ENCODE assay signal across 22 cellular contexts in the genomic region with DNA sequence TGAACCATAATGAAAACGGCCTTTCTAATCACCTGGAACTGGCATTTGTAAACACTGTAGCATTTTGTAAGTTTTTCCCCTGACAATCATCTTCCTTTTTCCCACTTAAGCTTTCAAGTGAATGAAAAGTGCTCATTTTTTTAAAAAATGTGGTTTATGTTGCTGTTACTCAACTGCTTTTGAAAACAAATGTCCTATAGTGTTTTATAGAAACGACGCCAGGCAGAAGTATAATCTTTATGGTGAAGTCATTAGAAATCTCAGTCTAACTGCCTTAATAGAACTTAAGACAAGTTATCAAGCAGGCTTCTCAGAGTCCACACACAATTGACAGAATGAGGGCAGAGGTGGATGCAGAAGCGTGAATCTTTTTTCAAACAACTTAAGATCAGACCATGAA.
DNase-seq lines count a peak whose midpoint lies in the region; FAIRE-seq and TF ChIP-seq lines count a peak whose summit lies in the region.
"Had no signal": no experiment of that assay in that cellular context is flagged by ENCODE, and none has a peak within 500 bp of the region (broad histone marks: within the 10 kb centered on the region; RNA-seq: fewer than 3 reads in every experiment).

No MANE protein-coding gene starts in this region.

- H3F3A ChIP-seq in PC-9 (ENCODE audit: insufficient read depth, low read depth) = no peaks in the 10 kb centered on the region

- no peak overlapping the region for H3K4me2 ChIP-seq in PC-9
- H3K4me2 ChIP-seq: A549, BLaER1, GM23338 had no signal

- 16 to 53% (median 38%) methylated on average over 4 of the region's 4 CpGs for WGBS in small intestine, 3 donors

- DNase-seq in PC-9 (no peak), foreskin melanocyte (peak; percentile 58), small intestine (peak; percentile 47), WERI-Rb-1 (no peak)
- no peak for DNase-seq in activated T-cell treated with anti-CD3 and anti-CD28 coated beads, Interleukin-2, amount 50 U/mL, for 1 hour
- no peak for DNase-seq in activated naive CD4-positive, alpha-beta T cell treated with Interleukin-2 at 50 U/mL for 16 hours
- DNase-seq: 8988T; ACHN; CD4-positive, CD25-positive, alpha-beta regulatory T cell; CD8-positive, alpha-beta T cell; DMS 273 treated with DMSO at 0.1 percent for 48 hours; DMS79; EL; GF-D8; H9 had no signal

- BruUV-seq in PC-9 (replicated peaks; lab: Mats Ljungman, UMichigan) = no TSS peak

- H3K27ac ChIP-seq in PC-9 (no peak overlapping the region), small intestine (ENCODE audit: low read depth in 1 of 2, low read length in 1 of 2) (no peak overlapping the region), WERI-Rb-1 (no peak overlapping the region)
- H3K27ac ChIP-seq: A549, BLaER1, C4-2B had no signal

- no peak overlapping the region for H3K4me3 ChIP-seq in PC-9
- H3K4me3 ChIP-seq in small intestine (ENCODE audit: low read depth in 1 of 2, low read length in 2 of 2) = no peak overlapping the region
- H3K4me3 ChIP-seq in WERI-Rb-1 (ENCODE audit: low read depth, low read length) = no peak overlapping the region
- H3K4me3 ChIP-seq: A549, BLaER1, GM23338 had no signal

- CTCF ChIA-PET in PC-9 (lab: Charles Lee) = no interaction called here

- H3K36me3 ChIP-seq in PC-9 (ENCODE audit: low read depth) (no peaks in the 10 kb centered on the region), small intestine (ENCODE audit: control insufficient read depth in 2 of 2, insufficient read depth in 2 of 2, low read length in 2 of 2) (no peaks in the 10 kb centered on the region), WERI-Rb-1 (peaks cover 11% of the 10 kb centered on the region; the same call in 1 of the 2 replicates)

- POLR2A ChIA-PET in PC-9 (lab: Charles Lee; ENCODE audit: unreplicated experiment) = interaction anchor here (0.6 kb wide), 1 partner anchor 383 kb away, joined by 6 read pairs; no protein-coding TSS in a partner anchor

- H3K4me1 ChIP-seq in PC-9 (replicated peaks; ENCODE audit: insufficient read depth) = no peaks in the 10 kb centered on the region
- no peaks in the 10 kb centered on the region for H3K4me1 ChIP-seq in small intestine (ENCODE audit: control insufficient read depth in 2 of 2, insufficient read depth in 1 of 2, low read depth in 1 of 2, low read length in 1 of 2)
- H3K4me1 ChIP-seq: A549, BLaER1 had no signal

- H2AFZ ChIP-seq in PC-9 = 0 out of 2 replicates have a peak overlapping the region, but pooled peaks have one; percentile 52
- H2AFZ ChIP-seq: GM23338 had no signal

- no peaks in the 10 kb centered on the region for H3K9me3 ChIP-seq in PC-9 (ENCODE audit: insufficient read depth, low read depth)
- no peaks in the 10 kb centered on the region for H3K9me3 ChIP-seq in small intestine (ENCODE audit: control insufficient read depth, low read depth)
- no peaks in the 10 kb centered on the region for H3K9me3 ChIP-seq in WERI-Rb-1 (ENCODE audit: severe bottlenecking)
- H3K9me3 ChIP-seq: A549, BLaER1 had no signal

- intact Hi-C loops in PC-9 (cut with micrococcal nuclease; ENCODE audit: unreplicated experiment) = no loop called here

- H3K27me3 ChIP-seq in PC-9 (ENCODE audit: insufficient read depth, low read depth) (no peaks in the 10 kb centered on the region), small intestine (ENCODE audit: control insufficient read depth in 2 of 2, insufficient read depth in 2 of 2, low read length in 2 of 2) (no peaks in the 10 kb centered on the region), WERI-Rb-1 (ENCODE audit: insufficient read depth, low read depth, severe bottlenecking) (no peaks in the 10 kb centered on the region)
- H3K27me3 ChIP-seq: BLaER1 had no signal

- TF ChIP-seq CTCF in PC-9 (conservative IDR thresholded peaks at IDR 0.05) (no peak), WERI-Rb-1 (IDR thresholded peaks at IDR 0.05; ENCODE audit: low read depth, low read length) (no peak)

- no peaks in the 10 kb centered on the region for H4K20me1 ChIP-seq in PC-9 (ENCODE audit: insufficient read depth)
- H4K20me1 ChIP-seq: BLaER1 had no signal

- no peaks in the 10 kb centered on the region for H3K9me2 ChIP-seq in PC-9 (ENCODE audit: insufficient read depth)

- no peak for FAIRE-seq in small intestine (lab: Jason Lieb, UNC)
- FAIRE-seq: A549, D721Med, GM12891, GM18507 had no signal

- no peaks in the 10 kb centered on the region for H3K79me2 ChIP-seq in PC-9 (ENCODE audit: low read depth)

Comparison
In these comparisons a context has a peak if more than half of its experiments do, and no peak if none do; other contexts are left out.
1. DNase-seq: peak in foreskin melanocyte (single experiment) and small intestine (single experiment); none in PC-9 (0 of 2), WERI-Rb-1 (single experiment), activated T-cell treated with anti-CD3 and anti-CD28 coated beads, Interleukin-2, amount 50 U/mL, for 1 hour (single experiment) and activated naive CD4-positive, alpha-beta T cell treated with Interleukin-2 at 50 U/mL for 16 hours (single experiment).